2 cellular contexts compared by ENCODE assay signal in genomic region chr2:98485453-98485755, GRCh38.
TF ChIP-seq lines count a peak whose summit lies in the region.

No MANE protein-coding gene starts in this region.

TF ChIP-seq in GM23338, 12 proteins besides CTCF, POLR2A, EP300 and RAD21 (continued from another document):
- TF ChIP-seq EZH2 (IDR thresholded peaks at IDR 0.05; ENCODE audit: low read depth, unreplicated experiment) (no peak), ZNF331 (CRISPR knock-in tag; IDR thresholded peaks at IDR 0.05; ENCODE audit: low read depth) (no peak)

TF ChIP-seq in neural cell, 6 proteins besides CTCF, POLR2A, EP300 and RAD21 (continued from another document):
- no peak for TF ChIP-seq MXI1 (conservative IDR thresholded peaks at IDR 0.05; ENCODE audit: poor library complexity, severe bottlenecking)
- no peak for TF ChIP-seq SMC3 (conservative IDR thresholded peaks at IDR 0.05; ENCODE audit: poor library complexity)
- no peak for TF ChIP-seq TAF1 (IDR thresholded peaks at IDR 0.05; ENCODE audit: low read depth)
- no peak for TF ChIP-seq REST (IDR thresholded peaks at IDR 0.05; ENCODE audit: borderline replicate concordance)
